9 cellular contexts compared by ENCODE assay signal in the genomic region with DNA sequence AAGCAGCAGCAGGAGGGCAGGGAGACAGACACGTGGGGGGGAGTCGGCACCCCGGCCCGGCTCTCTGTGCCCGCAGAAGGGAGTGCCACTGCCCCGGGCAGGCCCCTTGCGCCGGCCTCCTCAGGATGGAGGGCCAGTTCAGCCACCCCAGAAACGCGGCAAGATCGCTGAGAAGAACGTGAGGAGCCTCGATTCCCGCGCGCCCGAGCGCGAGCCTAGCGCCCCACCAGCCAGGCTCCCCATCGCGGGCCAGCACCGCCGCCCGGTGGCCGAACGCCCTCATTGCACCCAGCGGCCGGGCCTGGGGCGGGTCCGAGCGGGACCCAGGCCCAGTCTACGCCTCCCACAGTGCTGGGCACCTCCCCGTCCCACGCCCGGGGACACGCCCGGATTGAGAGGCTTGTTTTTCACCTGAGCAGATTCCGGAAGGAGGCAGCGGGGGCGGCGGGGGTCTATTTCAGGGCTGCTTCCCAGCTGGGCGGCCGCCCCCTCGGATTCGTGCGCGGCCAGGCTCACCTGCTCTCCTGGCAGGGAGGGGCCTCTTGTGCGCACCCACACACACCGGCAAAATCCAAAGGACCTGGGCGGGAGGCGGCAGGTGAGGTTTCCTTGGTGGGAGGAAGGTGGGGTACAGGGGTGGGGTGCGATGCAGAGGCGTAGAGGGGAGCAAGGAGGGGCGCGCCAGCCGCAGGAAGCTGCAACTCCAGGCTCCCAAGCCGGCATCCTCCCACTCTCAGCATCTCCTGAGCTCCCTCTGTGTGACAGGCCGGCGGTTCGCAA. TPM values are rescaled to one million over a fixed set of nuclear protein-coding genes. Genes with fewer than 3 reads are reported as not detected.
A peak's percentile ranks its signal among the peaks of the same experiment; 100 is the strongest.
DNase-seq lines count a peak whose midpoint lies in the region; ATAC-seq, FAIRE-seq and TF ChIP-seq lines count a peak whose summit lies in the region.
"Had no signal": no experiment of that assay in that cellular context is flagged by ENCODE, and none has a peak within 500 bp of the region (broad histone marks: within the 10 kb centered on the region; RNA-seq: fewer than 3 reads in every experiment).

No MANE protein-coding gene starts in this region.

- no TSS peak for BruUV-seq in HepG2 (replicated peaks; lab: Mats Ljungman, UMichigan)

- H3K79me2 ChIP-seq in HepG2 (ENCODE audit: insufficient read depth, low read length) = no peaks in the 10 kb centered on the region

- H3K36me3 ChIP-seq in HepG2 (replicated peaks in 1 of 2; ENCODE audit: control insufficient read depth in 1 of 2, insufficient read depth in 2 of 2, low read length in 2 of 2) = no peaks in the 10 kb centered on the region

- intact Hi-C loops in HepG2 (cut with micrococcal nuclease; ENCODE audit: unreplicated experiment) = loop anchor here (1.0 kb wide), 1 partner anchor 100 kb away; no protein-coding TSS in a partner anchor

- ATAC-seq in HepG2 (peak; percentile 84), GM21786 (IDR thresholded peaks at IDR 0.05; ENCODE audit: unreplicated experiment) (no peak)

- CTCF ChIA-PET in HepG2 (lab: Yijun Ruan, JAX; ENCODE audit: low intra/inter-chr PET ratio, low total read pairs) = interaction anchor here (1.0 to 2.4 kb wide), 7 partner anchors 99 to 410 kb away, joined by 3 to 26 read pairs (median 3); no protein-coding TSS in a partner anchor

- TF ChIP-seq CTCF in chondrocyte (IDR thresholded peaks at IDR 0.05) (peak; percentile 100), HepG2 (CRISPR knock-in tag; IDR thresholded peaks at IDR 0.05) (peak; percentile 92)

- no peak overlapping the region for H2AFZ ChIP-seq in HepG2 (ENCODE audit: low read length)

- H3K9me3 ChIP-seq in HepG2 (ENCODE audit: low read length) = peaks cover 11% of the 10 kb centered on the region

- peak overlapping the region in 1 of 3 experiments; percentile 36; a peak in 1 of 6 replicates for H3K4me3 ChIP-seq in HepG2 (replicated peaks in 1 of 3; ENCODE audit: insufficient read depth in 1 of 3, low read depth in 2 of 3, low read length in 3 of 3)

- no peak for FAIRE-seq in HepG2 (lab: Jason Lieb, UNC)
- FAIRE-seq: A204.1 had no signal

- peaks cover 5% of the 10 kb centered on the region for H3K36me3 Mint-ChIP-seq in chondrocyte (ENCODE audit: low read depth)

- no peaks in the 10 kb centered on the region; the same call in 1 of the 2 replicates for H3K4me1 ChIP-seq in HepG2 (ENCODE audit: insufficient read depth, low read length)

- peaks cover 10% of the 10 kb centered on the region for H3K9me3 Mint-ChIP-seq in chondrocyte (ENCODE audit: low read depth)

- H3K9ac ChIP-seq in HepG2 (ENCODE audit: insufficient read depth, low read depth, low read length) = no peak overlapping the region

- no peak for TF ChIP-seq POLR2A in HepG2 (IDR thresholded peaks at IDR 0.05; ENCODE audit: insufficient read depth in 1 of 2, low read depth in 2 of 2, low read length in 2 of 2)

- peak; percentile 97 for TF ChIP-seq RAD21 in HepG2 (CRISPR knock-in tag; IDR thresholded peaks at IDR 0.05)

- peaks cover 11 to 43% of the 10 kb centered on the region in 2 experiments for H3K27me3 ChIP-seq in HepG2 (ENCODE audit: control insufficient read depth in 1 of 2, insufficient read depth in 2 of 2, low read length in 2 of 2)

- TF ChIP-seq EP300 in HepG2 (IDR thresholded peaks at IDR 0.05; ENCODE audit: low read depth in 2 of 2, low read length in 2 of 2) (no peak), HepG2 (CRISPR knock-in tag; IDR thresholded peaks at IDR 0.05; ENCODE audit: borderline replicate concordance) (no peak; the same call in 1 of the 2 replicates)

- H4K20me1 ChIP-seq in HepG2 (ENCODE audit: insufficient read depth, low read length) = no peaks in the 10 kb centered on the region; the same call in 1 of the 2 replicates

- peak overlapping the region; percentile 55 for H3K4me3 Mint-ChIP-seq in chondrocyte (ENCODE audit: unreplicated experiment)

- peak; percentile 88 for DNase-seq in DMS 273 (lab: John Stamatoyannopoulos, UW; ENCODE audit: unreplicated experiment)
- no peak for DNase-seq in DMS 273 treated with DMSO at 0.1 percent for 48 hours (lab: John Stamatoyannopoulos, UW)
- peak; percentile 20 for DNase-seq in MV-4-11 (lab: John Stamatoyannopoulos, UW)
- peak; percentile 54 to 65 for DNase-seq in activated CD4-positive, alpha-beta T cell treated with anti-CD3 and anti-CD28 coated beads for 24 hours (ENCODE audit: low read depth in 2 of 2)
- peak; percentile 82 for DNase-seq in chondrocyte (ENCODE audit: low spot score)
- DNase-seq in HepG2 (ENCODE audit: low spot score) = no peak
- peak; percentile 49 to 59 (median 59) for DNase-seq in stimulated activated CD4-positive, alpha-beta T cell treated with anti-CD3 and anti-CD28 coated beads, TNF-alpha, amount 100 ng/mL, for 48 hours (ENCODE audit: low read depth in 3 of 3)

- H3K4me1 Mint-ChIP-seq in chondrocyte (ENCODE audit: low read depth) = peaks cover 5% of the 10 kb centered on the region

- WGBS in HepG2 (ENCODE audit: low lambda C conversion rate) = 44% methylated on average over 41 of the region's 61 CpGs

- no peak overlapping the region for H3K27ac ChIP-seq in HepG2 (ENCODE audit: extremely low read length, insufficient read depth, low read length)

- in situ Hi-C loops in HepG2 (cut with HindIII; ENCODE audit: extremely low pct_ligation_motif_present, low pct_unique_long_range_greater_than_20kb) = loop anchor here (10.0 kb wide), 1 partner anchor 390 kb away; no protein-coding TSS in a partner anchor

- POLR2A ChIA-PET in HepG2 (lab: Yijun Ruan, JAX) = no interaction called here

- H3K27ac Mint-ChIP-seq in chondrocyte (ENCODE audit: unreplicated experiment) = no peak overlapping the region

- H3K27me3 Mint-ChIP-seq in chondrocyte (ENCODE audit: low read depth) = peaks cover 44% of the 10 kb centered on the region

- H3K4me2 ChIP-seq in HepG2 (ENCODE audit: low read depth, low read length) = peak overlapping the region; percentile 43

TF ChIP-seq in HepG2, 621 proteins besides CTCF, POLR2A, EP300 and RAD21 (continues in another document):
- TF ChIP-seq CBFB (CRISPR knock-in tag; IDR thresholded peaks at IDR 0.05) = 0 out of 2 replicates have a peak, but pooled peaks have one; percentile 39
- TF ChIP-seq, protein P1, sequence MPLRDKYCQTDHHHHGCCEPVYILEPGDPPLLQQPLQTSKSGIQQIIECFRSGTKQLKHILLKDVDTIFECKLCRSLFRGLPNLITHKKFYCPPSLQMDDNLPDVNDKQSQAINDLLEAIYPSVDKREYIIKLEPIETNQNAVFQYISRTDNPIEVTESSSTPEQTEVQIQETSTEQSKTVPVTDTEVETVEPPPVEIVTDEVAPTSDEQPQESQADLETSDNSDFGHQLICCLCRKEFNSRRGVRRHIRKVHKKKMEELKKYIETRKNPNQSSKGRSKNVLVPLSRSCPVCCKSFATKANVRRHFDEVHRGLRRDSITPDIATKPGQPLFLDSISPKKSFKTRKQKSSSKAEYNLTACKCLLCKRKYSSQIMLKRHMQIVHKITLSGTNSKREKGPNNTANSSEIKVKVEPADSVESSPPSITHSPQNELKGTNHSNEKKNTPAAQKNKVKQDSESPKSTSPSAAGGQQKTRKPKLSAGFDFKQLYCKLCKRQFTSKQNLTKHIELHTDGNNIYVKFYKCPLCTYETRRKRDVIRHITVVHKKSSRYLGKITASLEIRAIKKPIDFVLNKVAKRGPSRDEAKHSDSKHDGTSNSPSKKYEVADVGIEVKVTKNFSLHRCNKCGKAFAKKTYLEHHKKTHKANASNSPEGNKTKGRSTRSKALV (CRISPR knock-in tag; IDR thresholded peaks at IDR 0.05) = no peak; the same call in 1 of the 2 replicates

RNA-seq across cellular contexts. Expression of a gene that starts 9.0 kb away (rescaled TPM):
- total RNA-seq in chondrocyte (0.26 to 0.92 TPM (median 0.27 TPM) in 3 replicates), HepG2 (2016; rRNA removed; fragmentation: Illumina TruSeq; extraction: Trizol) (not detected in 2 replicates)
- not detected in 2 replicates for total RNA-seq in HepG2 (2016; cell fraction: cytosol; rRNA removed; fragmentation: Illumina TruSeq; extraction: Trizol; ENCODE audit: low read depth)
- not detected in 2 replicates for total RNA-seq in HepG2 (2016; cell fraction: insoluble cytoplasmic fraction; rRNA removed; fragmentation: Illumina TruSeq; extraction: Trizol)
- not detected in 2 replicates for total RNA-seq in HepG2 (2016; cell fraction: membrane; rRNA removed; fragmentation: Illumina TruSeq; extraction: Trizol)
- not detected in 2 replicates for total RNA-seq in HepG2 (2016; cell fraction: nucleus; rRNA removed; fragmentation: Illumina TruSeq; extraction: Trizol)
- not detected in 2 replicates for polyA plus RNA-seq in HepG2 (2011; rRNA removed)
- polyA plus RNA-seq in HepG2 (2011; cell fraction: cytosol; rRNA removed) = not detected in 2 replicates
- not detected in 2 replicates for polyA plus RNA-seq in HepG2 (2011; cell fraction: nucleus; rRNA removed)
- not detected in 2 replicates for polyA plus RNA-seq in HepG2 (2012)
- polyA plus RNA-seq in HepG2 (2016; cell fraction: cytosol; fragmentation: Illumina TruSeq; extraction: Trizol; ENCODE audit: low read depth) = not detected in 2 replicates
- not detected in 2 replicates for polyA plus RNA-seq in HepG2 (2016; cell fraction: insoluble cytoplasmic fraction; fragmentation: Illumina TruSeq; extraction: Trizol; ENCODE audit: low read depth)
- not detected in 2 replicates for polyA plus RNA-seq in HepG2 (2016; cell fraction: membrane; fragmentation: Illumina TruSeq; extraction: Trizol; ENCODE audit: low read depth)
- polyA plus RNA-seq in HepG2 (2016; cell fraction: nucleus; fragmentation: Illumina TruSeq; extraction: Trizol; ENCODE audit: insufficient read depth, low read depth) = not detected in 2 replicates
- polyA minus RNA-seq in HepG2 (2011; rRNA and poly(A)+ RNA removed; ENCODE audit: low replicate concordance) = 0.09 TPM in 1 of 2 replicates, not detected in the other
- not detected in 2 replicates for polyA minus RNA-seq in HepG2 (2011; cell fraction: cytosol; rRNA and poly(A)+ RNA removed)
- polyA minus RNA-seq in HepG2 (2011; cell fraction: nucleus; rRNA and poly(A)+ RNA removed) = not detected in 2 replicates

Comparison
In these comparisons a context has a peak if more than half of its experiments do, and no peak if none do; other contexts are left out.
1. DNase-seq: peak in DMS 273 (single experiment), MV-4-11 (single experiment), activated CD4-positive, alpha-beta T cell treated with anti-CD3 and anti-CD28 coated beads for 24 hours (2 of 2), chondrocyte (single experiment) and stimulated activated CD4-positive, alpha-beta T cell treated with anti-CD3 and anti-CD28 coated beads, TNF-alpha, amount 100 ng/mL, for 48 hours (3 of 3); none in DMS 273 treated with DMSO at 0.1 percent for 48 hours (single experiment) and HepG2 (single experiment).